In the genomic region with DNA sequence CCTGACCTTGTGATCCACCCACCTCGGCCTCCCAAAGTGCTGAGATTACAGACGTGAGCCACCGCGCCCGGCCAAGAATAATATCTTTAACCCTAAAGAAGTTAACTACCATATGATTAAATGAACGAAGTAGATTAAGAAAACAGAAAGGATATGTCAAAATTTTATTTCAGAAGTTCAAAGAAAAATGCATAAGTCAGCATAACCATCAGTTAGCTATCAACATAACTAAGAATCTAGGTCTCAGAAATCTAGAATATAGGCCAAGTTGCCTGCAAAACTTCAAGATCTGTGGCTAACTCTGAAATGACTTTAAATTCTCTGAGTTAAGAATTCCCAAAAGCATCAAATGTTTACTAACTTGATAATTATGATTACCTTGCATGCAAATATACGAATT, we compare ENCODE assay signal across 1 cellular context.
A peak's percentile ranks its signal among the peaks of the same experiment; 100 is the strongest.
TF ChIP-seq lines count a peak whose summit lies in the region.

No MANE protein-coding gene starts in this region.

TF ChIP-seq in H1, 55 proteins besides CTCF, POLR2A, EP300 and RAD21:
- TF ChIP-seq SIRT6 (IDR thresholded peaks at IDR 0.05; ENCODE audit: low read length) (no peak), MAFK (IDR thresholded peaks at IDR 0.05; ENCODE audit: low read depth, low read length) (peak; percentile 14; the same call in 1 of the 2 replicates)
